ENCODE assay signal across 27 cellular contexts in genomic region chr21:35909456-35910178, GRCh38.
A peak's percentile ranks its signal among the peaks of the same experiment; 100 is the strongest.
DNase-seq lines count a peak whose midpoint lies in the region; FAIRE-seq and TF ChIP-seq lines count a peak whose summit lies in the region.
"Had no signal": no experiment of that assay in that cellular context is flagged by ENCODE, and none has a peak within 500 bp of the region (broad histone marks: within the 10 kb centered on the region; RNA-seq: fewer than 3 reads in every experiment).

No MANE protein-coding gene starts in this region.

- no peak overlapping the region for H2BK5ac ChIP-seq in H1 (ENCODE audit: low read depth, low read length)
- H2BK5ac ChIP-seq in neuronal stem cell (ENCODE audit: low read length): no peak overlapping the region

- H3K36me3 ChIP-seq in OCI-LY3 (replicated peaks; ENCODE audit: low read depth, low read length) (no peaks in the 10 kb centered on the region), H1 (ENCODE audit: control insufficient read depth in 2 of 4, insufficient read depth in 4 of 4, low read length in 3 of 4) (no peaks in the 10 kb centered on the region), neuronal stem cell (replicated peaks in 1 of 2; ENCODE audit: control insufficient read depth in 2 of 2, insufficient read depth in 2 of 2, low read length in 2 of 2) (no peaks in the 10 kb centered on the region)
- H3K36me3 ChIP-seq: BLaER1, esophagus squamous epithelium had no signal

- no peak for FAIRE-seq in H1 (lab: Jason Lieb, UNC)
- FAIRE-seq: endometrium, GM12892, keratinocyte had no signal

- DNase-seq in EH (ENCODE audit: low read depth) (peak; percentile 66), H1 (ENCODE audit: low read depth in 1 of 2, low spot score in 2 of 2) (no peak), neuronal stem cell (ENCODE audit: low spot score) (no peak), AML-193 (lab: John Stamatoyannopoulos, UW) (no peak), NCI-H187 treated with DMSO at 0.1 percent for 48 hours (lab: John Stamatoyannopoulos, UW) (no peak), HuH-7 (ENCODE audit: low spot score) (no peak)
- DNase-seq in activated CD8-positive, alpha-beta memory T cell treated with anti-CD3 and anti-CD28 coated beads for 24 hours: no peak
- DNase-seq: activated CD4-positive, alpha-beta T cell treated with anti-CD3 and anti-CD28 coated beads, Interleukin-2, amount 50 U/mL, for 1 hour; activated CD4-positive, CD25-positive, alpha-beta regulatory T cell; activated CD8-positive, alpha-beta memory T cell treated with anti-CD3 and anti-CD28 coated beads, Interleukin-2, amount 10 ng/mL, durations not matched to agents 7 days and 5 days; activated naive CD8-positive, alpha-beta T cell treated with anti-CD3 and anti-CD28 coated beads, Interleukin-2, amount 50 U/mL, for 24 hours; activated T-cell treated with anti-CD3 and anti-CD28 coated beads, Interleukin-2, amount 50 U/mL, for 4 hours; cerebellar nuclear complex; dorsolateral prefrontal cortex; esophagus squamous epithelium; H9; NCI-H1092 treated with DMSO at 0.1 percent for 48 hours; NCI-H1930; NCI-H2171 treated with DMSO at 0.1 percent for 48 hours; NCI-H510A; right cardiac atrium; T-helper 1 cell had no signal

- no peak overlapping the region for H2AK5ac ChIP-seq in H1 (ENCODE audit: low read depth, low read length)
- H2AK5ac ChIP-seq in neuronal stem cell (ENCODE audit: low read depth, low read length): no peak overlapping the region

- peaks cover 11% of the 10 kb centered on the region for H3K4me1 ChIP-seq in OCI-LY3 (ENCODE audit: low read length)
- peaks cover 0 to 2% (median 0%) of the 10 kb centered on the region in 4 experiments; a peak in 2 of 7 replicates for H3K4me1 ChIP-seq in H1 (replicated peaks in 1 of 4; ENCODE audit: control insufficient read depth in 3 of 4, insufficient read depth in 4 of 4, low read length in 3 of 4)
- H3K4me1 ChIP-seq in neuronal stem cell (ENCODE audit: control insufficient read depth in 2 of 2, insufficient read depth in 1 of 2, low read depth in 1 of 2, low read length in 2 of 2): peaks cover 0 to 6% of the 10 kb centered on the region in 2 donors
- H3K4me1 ChIP-seq: BLaER1 had no signal

- H2AFZ ChIP-seq in OCI-LY3 (ENCODE audit: low read depth, low read length): no peak overlapping the region
- no peak overlapping the region for H2AFZ ChIP-seq in H1 (ENCODE audit: low read length)
- no peak overlapping the region for H2AFZ ChIP-seq in neuronal stem cell (ENCODE audit: low read length)

- POLR2A ChIA-PET in H1 (lab: Charles Lee; ENCODE audit: partially characterized antibody): no interaction called here

- no peak for TF ChIP-seq RAD21 in H1 (IDR thresholded peaks at IDR 0.05 in 1 of 2, conservative IDR thresholded peaks at IDR 0.05 in 1 of 2; ENCODE audit: low read depth in 2 of 2, low read length in 2 of 2)

- no peak overlapping the region for H3K9ac ChIP-seq in OCI-LY3 (ENCODE audit: low read length)
- H3K9ac ChIP-seq in H1 (replicated peaks in 1 of 4; ENCODE audit: extremely low read depth in 1 of 4, low read depth in 3 of 4, low read length in 3 of 4): no peak overlapping the region
- no peak overlapping the region for H3K9ac ChIP-seq in neuronal stem cell (ENCODE audit: low read depth, low read length, poor library complexity)
- H3K9ac ChIP-seq: BLaER1 had no signal

- no peak overlapping the region for H2BK120ac ChIP-seq in H1 (replicated peaks; ENCODE audit: low read depth, low read length)
- H2BK120ac ChIP-seq in neuronal stem cell (ENCODE audit: low read depth, low read length): no peak overlapping the region

- H3K79me2 ChIP-seq in OCI-LY3 (ENCODE audit: low read length): no peaks in the 10 kb centered on the region
- no peaks in the 10 kb centered on the region for H3K79me2 ChIP-seq in H1 (ENCODE audit: control insufficient read depth in 1 of 2, insufficient read depth in 2 of 2, low read length in 2 of 2)

- no peaks in the 10 kb centered on the region for H3K23me2 ChIP-seq in H1 (ENCODE audit: low read depth, low read length)

- H3K9me3 ChIP-seq in OCI-LY3 (ENCODE audit: insufficient read depth, low read length): no peaks in the 10 kb centered on the region
- no peaks in the 10 kb centered on the region; a peak in 1 of 4 replicates for H3K9me3 ChIP-seq in H1 (ENCODE audit: insufficient read depth in 2 of 2, low read depth in 1 of 2, low read length in 1 of 2)
- H3K9me3 ChIP-seq in neuronal stem cell (replicated peaks in 1 of 2; ENCODE audit: control insufficient read depth in 2 of 2, insufficient read depth in 1 of 2, low read depth in 1 of 2, low read length in 2 of 2): no peaks in the 10 kb centered on the region
- H3K9me3 ChIP-seq: BLaER1, esophagus squamous epithelium had no signal

- H3K18ac ChIP-seq in H1 (ENCODE audit: extremely low read depth, low read length) (no peak overlapping the region), neuronal stem cell (ENCODE audit: low read length) (peak overlapping the region; percentile 34)

- H2BK20ac ChIP-seq in H1 (ENCODE audit: low read length): no peak overlapping the region

- no peak overlapping the region for H3K4ac ChIP-seq in H1 (replicated peaks; ENCODE audit: insufficient read length, low read depth, low read length)
- H3K4ac ChIP-seq in neuronal stem cell (ENCODE audit: low read length): no peak overlapping the region

- H3K4me2 ChIP-seq in OCI-LY3 (ENCODE audit: low read length) (peak overlapping the region; percentile 11; the same call in 1 of the 2 replicates), H1 (ENCODE audit: insufficient read depth in 1 of 2, low read depth in 2 of 2, low read length in 2 of 2) (no peak overlapping the region), neuronal stem cell (ENCODE audit: insufficient read depth, low read length, poor library complexity, severe bottlenecking) (no peak overlapping the region)
- H3K4me2 ChIP-seq: BLaER1 had no signal

- WGBS in H1 (ENCODE audit: extremely low coverage in 1 of 2, insufficient coverage in 1 of 2, insufficient read length in 1 of 2, insufficient replicate concordance in 2 of 2, low coverage in 1 of 2, low lambda C conversion rate in 2 of 2, missing lambda C conversion rate in 1 of 2), 2 experiments: 73% methylated on average over 1 of the region's 1 CpG; no CpG with 5 or more reads in 1 of the 2 experiments
- WGBS in neuronal stem cell (ENCODE audit: extremely low coverage in 2 of 2, insufficient read length in 2 of 2, insufficient replicate concordance in 1 of 2), 2 donors: no CpG with 5 or more reads among the region's 1 CpG

- H3K23ac ChIP-seq in H1 (ENCODE audit: insufficient read length) (no peak overlapping the region), neuronal stem cell (ENCODE audit: low read depth, low read length, poor library complexity) (no peak overlapping the region)

- H3K79me1 ChIP-seq in H1 (ENCODE audit: low read depth, low read length): no peaks in the 10 kb centered on the region
- H3K79me1 ChIP-seq in neuronal stem cell (ENCODE audit: low read depth, low read length): no peaks in the 10 kb centered on the region

- H3K27me3 ChIP-seq in OCI-LY3 (ENCODE audit: low read depth, low read length): no peaks in the 10 kb centered on the region
- H3K27me3 ChIP-seq in H1 (replicated peaks in 1 of 4; ENCODE audit: control insufficient read depth in 3 of 4, extremely low read depth in 1 of 4, insufficient read depth in 3 of 4, low read length in 3 of 4): no peaks in the 10 kb centered on the region
- H3K27me3 ChIP-seq in neuronal stem cell (ENCODE audit: control insufficient read depth in 3 of 3, insufficient read depth in 3 of 3, low read depth in 1 of 3, low read length in 3 of 3): no peaks in the 10 kb centered on the region
- H3K27me3 ChIP-seq: BLaER1, esophagus squamous epithelium had no signal

- CTCF ChIA-PET in H1 (lab: Charles Lee; ENCODE audit: partially characterized antibody): interaction anchor here (0.6 to 1.0 kb wide), 3 partner anchors 18 to 70 kb away, joined by 3 to 4 read pairs (median 3); no protein-coding TSS in a partner anchor

- H4K8ac ChIP-seq in H1 (ENCODE audit: extremely low read depth, insufficient read depth, low read length) (no peak overlapping the region), neuronal stem cell (ENCODE audit: low read depth, low read length) (no peak overlapping the region)

- H4K5ac ChIP-seq in H1 (ENCODE audit: insufficient read length, low read depth, low read length): no peak overlapping the region

- H4K91ac ChIP-seq in H1 (replicated peaks; ENCODE audit: insufficient read length, low read length): no peak overlapping the region
- H4K91ac ChIP-seq in neuronal stem cell (ENCODE audit: low read depth, low read length, poor library complexity): no peak overlapping the region

- no peak overlapping the region for H3K56ac ChIP-seq in H1 (replicated peaks; ENCODE audit: insufficient read length, low read depth, low read length)

- H2BK12ac ChIP-seq in H1 (ENCODE audit: low read depth, low read length) (no peak overlapping the region), neuronal stem cell (ENCODE audit: low read length) (no peak overlapping the region)

- no peak overlapping the region for H3K27ac ChIP-seq in OCI-LY3 (ENCODE audit: low read length)
- H3K27ac ChIP-seq in H1 (ENCODE audit: low read depth, low read length): no peak overlapping the region
- no peak overlapping the region for H3K27ac ChIP-seq in neuronal stem cell (replicated peaks; ENCODE audit: low read length)
- H3K27ac ChIP-seq: BLaER1, dorsolateral prefrontal cortex, esophagus squamous epithelium had no signal

- H2BK15ac ChIP-seq in H1 (ENCODE audit: low read length): no peak overlapping the region
- no peak overlapping the region for H2BK15ac ChIP-seq in neuronal stem cell (ENCODE audit: low read length)

- H3K4me3 ChIP-seq in OCI-LY3 (ENCODE audit: low read length) (no peak overlapping the region), H1 (ENCODE audit: extremely low read depth in 1 of 4, insufficient read depth in 2 of 4, low read depth in 3 of 4, low read length in 4 of 4) (no peak overlapping the region), neuronal stem cell (ENCODE audit: low read length in 2 of 2) (no peak overlapping the region)
- H3K4me3 ChIP-seq: BLaER1, dorsolateral prefrontal cortex, esophagus squamous epithelium had no signal

- H4K20me1 ChIP-seq in OCI-LY3 (ENCODE audit: insufficient read depth, low read length) (no peaks in the 10 kb centered on the region), H1 (replicated peaks in 1 of 2; ENCODE audit: control insufficient read depth in 1 of 2, insufficient read depth in 2 of 2, low read length in 2 of 2) (no peaks in the 10 kb centered on the region)
- H4K20me1 ChIP-seq: BLaER1 had no signal

- TF ChIP-seq EP300 in H1 (IDR thresholded peaks at IDR 0.05; ENCODE audit: borderline replicate concordance in 1 of 2, low read depth in 2 of 2, low read length in 2 of 2): no peak

- H3K14ac ChIP-seq in H1 (ENCODE audit: insufficient read length) (no peak overlapping the region), neuronal stem cell (ENCODE audit: low read length) (no peak overlapping the region)

- TF ChIP-seq CTCF in OCI-LY3 (IDR thresholded peaks at IDR 0.05; ENCODE audit: low read depth, low read length): no peak
- TF ChIP-seq CTCF in H1 (IDR thresholded peaks at IDR 0.05; ENCODE audit: control extremely low read depth in 1 of 3, insufficient read depth in 1 of 3, low read depth in 1 of 3, low read length in 3 of 3): no peak

- TF ChIP-seq POLR2A in H1 (IDR thresholded peaks at IDR 0.05; ENCODE audit: control extremely low read depth in 1 of 2, low read depth in 2 of 2, low read length in 2 of 2): no peak
